23 cellular contexts compared by ENCODE assay signal in the genomic region with DNA sequence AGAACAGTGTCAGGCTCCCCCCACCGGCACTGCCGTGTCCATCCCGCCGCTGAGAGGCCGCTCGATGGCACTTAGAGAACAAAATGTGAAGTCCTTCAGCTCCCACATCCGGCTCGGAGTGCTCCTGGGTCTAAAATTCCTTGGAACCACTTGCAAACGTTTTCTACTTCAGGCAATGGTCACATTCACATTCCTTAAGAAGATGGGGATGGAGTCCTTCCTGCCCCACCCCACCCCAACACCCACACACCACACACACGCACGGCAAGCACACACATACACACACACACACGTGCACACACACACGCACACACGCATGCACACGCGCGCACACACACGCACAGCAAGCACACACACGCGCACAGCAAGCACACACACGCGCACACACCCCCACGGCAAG.
"Had no signal": no experiment of that assay in that cellular context is flagged by ENCODE, and none has a peak within 500 bp of the region (broad histone marks: within the 10 kb centered on the region; RNA-seq: fewer than 3 reads in every experiment).

No MANE protein-coding gene starts in this region.

- H3K27me3 ChIP-seq: body of pancreas, uterus had no signal

- H3K9me3 Mint-ChIP-seq: activated naive CD4-positive, alpha-beta T cell treated with anti-CD3 and anti-CD28 coated beads, Interleukin-2, amount 50 U/mL, for 24 hours; natural killer cell treated with Interleukin-12 subunit alpha and Interleukin-12 subunit beta and Interleukin-15 and Interleukin-18, amount 100 ng/mL, for 72 hours had no signal

- H3K27ac ChIP-seq: body of pancreas, cardiac muscle cell, heart right ventricle, parathyroid adenoma, uterus, WERI-Rb-1 had no signal

- H3K4me3 Mint-ChIP-seq: activated CD4-positive, alpha-beta T cell treated with anti-CD3 and anti-CD28 coated beads, Interleukin-2, amount 10 ng/mL, durations not matched to agents 7 days and 5 days; activated CD8-positive, alpha-beta T cell treated with anti-CD3 and anti-CD28 coated beads, Interleukin-2, amount 10 ng/mL, durations not matched to agents 7 days and 5 days; activated naive CD4-positive, alpha-beta T cell treated with anti-CD3 and anti-CD28 coated beads, Interleukin-2, amount 50 U/mL, for 24 hours; activated T-helper 1 cell treated with anti-CD3 and anti-CD28 coated beads, Interleukin-12 subunit alpha, Interleukin-12 subunit beta, Interleukin-2, Interleukin-4 antibody, amounts not matched to agents 30 ng/mL and 10 ng/mL and 1 ng/mL, durations not matched to agents 14 hours and 24 hours and 36 hours; dendritic cell treated with granulocyte-macrophage colony-stimulating factor and Interleukin-4, amounts not matched to agents 40 ng/mL and 50 ng/mL, for 4 days; natural killer cell treated with Interleukin-12 subunit alpha and Interleukin-12 subunit beta and Interleukin-15 and Interleukin-18, amount 100 ng/mL, for 72 hours; T-helper 2 cell treated with Interferon-gamma antibody and Interleukin-4, amounts not matched to agents 5 μg/mL and 100 μg/mL, for 36 hours had no signal

- H3K36me3 ChIP-seq: cardiac muscle cell, heart right ventricle, uterus, WERI-Rb-1 had no signal

- H3K4me1 ChIP-seq: body of pancreas, heart right ventricle, parathyroid adenoma, uterus had no signal

- H3K27me3 Mint-ChIP-seq: activated CD4-positive, alpha-beta T cell treated with anti-CD3 and anti-CD28 coated beads, Interleukin-2, amount 10 ng/mL, durations not matched to agents 7 days and 5 days; dendritic cell treated with granulocyte-macrophage colony-stimulating factor and Interleukin-4, amounts not matched to agents 40 ng/mL and 50 ng/mL, for 4 days; natural killer cell treated with Interleukin-12 subunit alpha and Interleukin-12 subunit beta and Interleukin-15 and Interleukin-18, amount 100 ng/mL, for 72 hours had no signal

- H3K27ac Mint-ChIP-seq: activated CD4-positive, alpha-beta T cell treated with anti-CD3 and anti-CD28 coated beads, Interleukin-2, amount 10 ng/mL, durations not matched to agents 7 days and 5 days; activated CD8-positive, alpha-beta T cell treated with anti-CD3 and anti-CD28 coated beads, Interleukin-2, amount 10 ng/mL, durations not matched to agents 7 days and 5 days; activated naive CD4-positive, alpha-beta T cell treated with anti-CD3 and anti-CD28 coated beads, Interleukin-2, amount 50 U/mL, for 24 hours; activated T-helper 1 cell treated with anti-CD3 and anti-CD28 coated beads, Interleukin-12 subunit alpha, Interleukin-12 subunit beta, Interleukin-2, Interleukin-4 antibody, amounts not matched to agents 30 ng/mL and 10 ng/mL and 1 ng/mL, durations not matched to agents 14 hours and 24 hours and 36 hours; dendritic cell treated with granulocyte-macrophage colony-stimulating factor and Interleukin-4, amounts not matched to agents 40 ng/mL and 50 ng/mL, for 4 days; natural killer cell treated with Interleukin-12 subunit alpha and Interleukin-12 subunit beta and Interleukin-15 and Interleukin-18, amount 100 ng/mL, for 72 hours; T-helper 2 cell treated with Interferon-gamma antibody and Interleukin-4, amounts not matched to agents 5 μg/mL and 100 μg/mL, for 36 hours had no signal

- DNase-seq: activated CD4-positive, alpha-beta T cell treated with anti-CD3 and anti-CD28 coated beads, Interleukin-2, amount 10 ng/mL, durations not matched to agents 7 days and 5 days; activated CD4-positive, CD25-positive, alpha-beta regulatory T cell treated with anti-CD3 and anti-CD28 coated beads, Interleukin-2, amount 50 U/mL, for 72 hours; activated CD8-positive, alpha-beta T cell treated with anti-CD3 and anti-CD28 coated beads, Interleukin-2, amount 10 ng/mL, durations not matched to agents 7 days and 5 days; activated gamma-delta T cell treated with Interleukin-2 at 50 U/mL for 16 hours; anterior cingulate cortex; body of pancreas; effector CD4-positive, alpha-beta T cell; heart right ventricle; islet precursor cell; left cardiac atrium; midbrain; right cardiac atrium; stimulated activated CD4-positive, alpha-beta T cell treated with anti-CD3 and anti-CD28 coated beads, Interleukin-4, amount 100 ng/mL, for 24 hours; stimulated activated naive CD4-positive, alpha-beta T cell treated with Interleukin-2 at 50 U/mL for 16 hours; uterus; WERI-Rb-1 had no signal

- H3K9ac ChIP-seq: parathyroid adenoma had no signal

- H2AFZ ChIP-seq: parathyroid adenoma had no signal

- H3K9me3 ChIP-seq: body of pancreas, heart right ventricle, uterus had no signal

- ATAC-seq: activated CD8-positive, alpha-beta T cell treated with anti-CD3 and anti-CD28 coated beads, Interleukin-2, amount 10 ng/mL, durations not matched to agents 7 days and 5 days; body of pancreas; heart right ventricle; left cardiac atrium; natural killer cell treated with Interleukin-12 subunit alpha and Interleukin-12 subunit beta and Interleukin-15 and Interleukin-18, amount 100 ng/mL, for 72 hours; right cardiac atrium had no signal

- H3K4me3 ChIP-seq: body of pancreas, cardiac muscle cell, heart right ventricle, uterus had no signal

- H3K4me1 Mint-ChIP-seq: activated CD4-positive, alpha-beta T cell treated with anti-CD3 and anti-CD28 coated beads, Interleukin-2, amount 10 ng/mL, durations not matched to agents 7 days and 5 days; activated naive CD4-positive, alpha-beta T cell treated with anti-CD3 and anti-CD28 coated beads, Interleukin-2, amount 50 U/mL, for 24 hours had no signal

- H3K36me3 Mint-ChIP-seq: activated naive CD4-positive, alpha-beta T cell treated with anti-CD3 and anti-CD28 coated beads, Interleukin-2, amount 50 U/mL, for 24 hours; natural killer cell treated with Interleukin-12 subunit alpha and Interleukin-12 subunit beta and Interleukin-15 and Interleukin-18, amount 100 ng/mL, for 72 hours had no signal
